In genomic region chr6:163897030-163897429, GRCh38 we compare ENCODE assay signal across 21 cellular contexts.
DNase-seq lines count a peak whose midpoint lies in the region; ATAC-seq and TF ChIP-seq lines count a peak whose summit lies in the region.
"Had no signal": no experiment of that assay in that cellular context is flagged by ENCODE, and none has a peak within 500 bp of the region (broad histone marks: within the 10 kb centered on the region; RNA-seq: fewer than 3 reads in every experiment).

No MANE protein-coding gene starts in this region.

- POLR2A ChIA-PET in MCF 10A (lab: Yijun Ruan, JAX) = interaction anchor here (0.6 kb wide), 1 partner anchor 373 kb away, joined by 3 read pairs; no protein-coding TSS in a partner anchor

- H3K4me1 Mint-ChIP-seq in MCF 10A (ENCODE audit: insufficient read depth, unreplicated experiment) = peaks cover 6% of the 10 kb centered on the region
- H3K4me1 Mint-ChIP-seq: CD4-positive, CD25-positive, alpha-beta regulatory T cell; T-helper 17 cell had no signal

- no peak overlapping the region for H3K27ac Mint-ChIP-seq in MCF 10A (ENCODE audit: low read depth, unreplicated experiment)
- H3K27ac Mint-ChIP-seq: CD4-positive, CD25-positive, alpha-beta regulatory T cell; T-helper 17 cell had no signal

- no peak overlapping the region for H3K27ac ChIP-seq in breast epithelium
- H3K27ac ChIP-seq: 22Rv1, parathyroid adenoma, upper lobe of right lung had no signal

- intact Hi-C loops in MCF 10A (cut with micrococcal nuclease) (no loop called here), breast epithelium (cut with DNase I; ENCODE audit: low total_unique reads) (no loop called here)

- no peak for TF ChIP-seq CTCF in MCF 10A (IDR thresholded peaks at IDR 0.05; ENCODE audit: unreplicated experiment)
- no peak for TF ChIP-seq CTCF in breast epithelium (IDR thresholded peaks at IDR 0.05)
- TF ChIP-seq CTCF in astrocyte of the spinal cord (IDR thresholded peaks at IDR 0.05; ENCODE audit: low read depth, low read length) = no peak

- H3K4me3 Mint-ChIP-seq in MCF 10A (ENCODE audit: unreplicated experiment) = no peak overlapping the region
- H3K4me3 Mint-ChIP-seq: CD4-positive, CD25-positive, alpha-beta regulatory T cell; T-helper 17 cell had no signal

- H3K36me3 Mint-ChIP-seq in MCF 10A (ENCODE audit: insufficient read depth, unreplicated experiment) = no peaks in the 10 kb centered on the region
- H3K36me3 Mint-ChIP-seq: CD4-positive, CD25-positive, alpha-beta regulatory T cell had no signal

- no peaks in the 10 kb centered on the region for H3K9me3 ChIP-seq in breast epithelium
- H3K9me3 ChIP-seq: upper lobe of right lung had no signal

- in situ Hi-C loops in astrocyte of the spinal cord (cut with HindIII; ENCODE audit: low sequenced_read_pairs) = no loop called here

- DNase-seq in MCF 10A (ENCODE audit: unreplicated experiment) = peak; percentile 25
- DNase-seq in breast epithelium (ENCODE audit: low spot score in 2 of 2) = no peak
- DNase-seq in astrocyte of the spinal cord (ENCODE audit: low read depth, low spot score) = peak; percentile 76
- DNase-seq in kidney tubule cell (ENCODE audit: low spot score) = peak; percentile 60
- no peak for DNase-seq in NCI-H2029 (lab: John Stamatoyannopoulos, UW)
- DNase-seq in DMS114 treated with DMSO at 0.1 percent for 48 hours (lab: John Stamatoyannopoulos, UW; ENCODE audit: unreplicated experiment) = no peak
- DNase-seq in stimulated activated CD4-positive, alpha-beta T cell treated with anti-CD3 and anti-CD28 coated beads, Interleukin-4, amount 100 ng/mL, for 4 hours = no peak
- DNase-seq: activated CD4-positive, CD25-positive, alpha-beta regulatory T cell treated with anti-CD3 and anti-CD28 coated beads, Interleukin-2, amount 50 U/mL, for 72 hours; activated gamma-delta T cell treated with Interleukin-2 at 50 U/mL for 16 hours; CD4-positive, CD25-positive, alpha-beta regulatory T cell; DMS79; H7; left ventricle myocardium superior; NCI-H1694; SHP77 treated with DMSO at 0.1 percent for 48 hours; stimulated activated naive CD4-positive, alpha-beta T cell; T-helper 17 cell; upper lobe of right lung had no signal

- no peak for TF ChIP-seq POLR2A in breast epithelium (IDR thresholded peaks at IDR 0.05)

- ATAC-seq in GM21381 (IDR thresholded peaks at IDR 0.05; ENCODE audit: unreplicated experiment) = no peak
- ATAC-seq: left ventricle myocardium superior, T-helper 17 cell, upper lobe of right lung had no signal

- H3K36me3 ChIP-seq in breast epithelium = no peaks in the 10 kb centered on the region
- H3K36me3 ChIP-seq: upper lobe of right lung had no signal

- H3K9me3 Mint-ChIP-seq in MCF 10A (ENCODE audit: unreplicated experiment) = peaks cover 10% of the 10 kb centered on the region

- no TSS peak for BruUV-seq in MCF 10A (replicated peaks; lab: Mats Ljungman, UMichigan)

- no peak overlapping the region for H3K4me3 ChIP-seq in breast epithelium
- H3K4me3 ChIP-seq in astrocyte of the spinal cord (ENCODE audit: low read depth, low read length) = no peak overlapping the region
- H3K4me3 ChIP-seq: upper lobe of right lung had no signal

- CTCF ChIA-PET in MCF 10A (lab: Yijun Ruan, JAX) = no interaction called here

- no peaks in the 10 kb centered on the region for H3K27me3 Mint-ChIP-seq in MCF 10A (ENCODE audit: insufficient read depth, unreplicated experiment)
- H3K27me3 Mint-ChIP-seq: CD4-positive, CD25-positive, alpha-beta regulatory T cell had no signal

- no peaks in the 10 kb centered on the region for H3K27me3 ChIP-seq in breast epithelium
- H3K27me3 ChIP-seq: upper lobe of right lung had no signal

- no peaks in the 10 kb centered on the region for H3K4me1 ChIP-seq in breast epithelium
- H3K4me1 ChIP-seq: parathyroid adenoma, upper lobe of right lung had no signal

Comparison
In these comparisons a context has a peak if more than half of its experiments do, and no peak if none do; other contexts are left out.
1. DNase-seq: peak in MCF 10A (single experiment), astrocyte of the spinal cord (single experiment) and kidney tubule cell (single experiment); none in breast epithelium (0 of 2), NCI-H2029 (single experiment), DMS114 treated with DMSO at 0.1 percent for 48 hours (single experiment) and stimulated activated CD4-positive, alpha-beta T cell treated with anti-CD3 and anti-CD28 coated beads, Interleukin-4, amount 100 ng/mL, for 4 hours (0 of 2).